Comparison of ENCODE assay signal across 1 cellular context in genomic region chr6:105022416-105022815, GRCh38.
TF ChIP-seq lines count a peak whose summit lies in the region.

No MANE protein-coding gene starts in this region.

TF ChIP-seq in GM23338, 12 proteins besides CTCF, POLR2A, EP300 and RAD21 (continued from another document):
- TF ChIP-seq, protein P1, sequence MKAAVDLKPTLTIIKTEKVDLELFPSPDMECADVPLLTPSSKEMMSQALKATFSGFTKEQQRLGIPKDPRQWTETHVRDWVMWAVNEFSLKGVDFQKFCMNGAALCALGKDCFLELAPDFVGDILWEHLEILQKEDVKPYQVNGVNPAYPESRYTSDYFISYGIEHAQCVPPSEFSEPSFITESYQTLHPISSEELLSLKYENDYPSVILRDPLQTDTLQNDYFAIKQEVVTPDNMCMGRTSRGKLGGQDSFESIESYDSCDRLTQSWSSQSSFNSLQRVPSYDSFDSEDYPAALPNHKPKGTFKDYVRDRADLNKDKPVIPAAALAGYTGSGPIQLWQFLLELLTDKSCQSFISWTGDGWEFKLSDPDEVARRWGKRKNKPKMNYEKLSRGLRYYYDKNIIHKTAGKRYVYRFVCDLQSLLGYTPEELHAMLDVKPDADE (IDR thresholded peaks at IDR 0.05), result no peak
- TF ChIP-seq POLR2AphosphoS5 (IDR thresholded peaks at IDR 0.05; ENCODE audit: low read depth) (no peak), CREB1 (CRISPR knock-in tag; IDR thresholded peaks at IDR 0.05; ENCODE audit: low read depth) (no peak), ZNF114 (CRISPR knock-in tag; IDR thresholded peaks at IDR 0.05) (no peak), STAT1 (IDR thresholded peaks at IDR 0.05; ENCODE audit: unreplicated experiment) (no peak), NANOG (IDR thresholded peaks at IDR 0.05; ENCODE audit: borderline replicate concordance) (no peak), EZH2phosphoT487 (IDR thresholded peaks at IDR 0.05; ENCODE audit: unreplicated experiment) (no peak)
- TF ChIP-seq, protein P2, sequence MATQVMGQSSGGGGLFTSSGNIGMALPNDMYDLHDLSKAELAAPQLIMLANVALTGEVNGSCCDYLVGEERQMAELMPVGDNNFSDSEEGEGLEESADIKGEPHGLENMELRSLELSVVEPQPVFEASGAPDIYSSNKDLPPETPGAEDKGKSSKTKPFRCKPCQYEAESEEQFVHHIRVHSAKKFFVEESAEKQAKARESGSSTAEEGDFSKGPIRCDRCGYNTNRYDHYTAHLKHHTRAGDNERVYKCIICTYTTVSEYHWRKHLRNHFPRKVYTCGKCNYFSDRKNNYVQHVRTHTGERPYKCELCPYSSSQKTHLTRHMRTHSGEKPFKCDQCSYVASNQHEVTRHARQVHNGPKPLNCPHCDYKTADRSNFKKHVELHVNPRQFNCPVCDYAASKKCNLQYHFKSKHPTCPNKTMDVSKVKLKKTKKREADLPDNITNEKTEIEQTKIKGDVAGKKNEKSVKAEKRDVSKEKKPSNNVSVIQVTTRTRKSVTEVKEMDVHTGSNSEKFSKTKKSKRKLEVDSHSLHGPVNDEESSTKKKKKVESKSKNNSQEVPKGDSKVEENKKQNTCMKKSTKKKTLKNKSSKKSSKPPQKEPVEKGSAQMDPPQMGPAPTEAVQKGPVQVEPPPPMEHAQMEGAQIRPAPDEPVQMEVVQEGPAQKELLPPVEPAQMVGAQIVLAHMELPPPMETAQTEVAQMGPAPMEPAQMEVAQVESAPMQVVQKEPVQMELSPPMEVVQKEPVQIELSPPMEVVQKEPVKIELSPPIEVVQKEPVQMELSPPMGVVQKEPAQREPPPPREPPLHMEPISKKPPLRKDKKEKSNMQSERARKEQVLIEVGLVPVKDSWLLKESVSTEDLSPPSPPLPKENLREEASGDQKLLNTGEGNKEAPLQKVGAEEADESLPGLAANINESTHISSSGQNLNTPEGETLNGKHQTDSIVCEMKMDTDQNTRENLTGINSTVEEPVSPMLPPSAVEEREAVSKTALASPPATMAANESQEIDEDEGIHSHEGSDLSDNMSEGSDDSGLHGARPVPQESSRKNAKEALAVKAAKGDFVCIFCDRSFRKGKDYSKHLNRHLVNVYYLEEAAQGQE (IDR thresholded peaks at IDR 0.05; ENCODE audit: unreplicated experiment), result no peak
TF ChIP-seq in GM23338: peak in this region for 0.
